In the genomic region with DNA sequence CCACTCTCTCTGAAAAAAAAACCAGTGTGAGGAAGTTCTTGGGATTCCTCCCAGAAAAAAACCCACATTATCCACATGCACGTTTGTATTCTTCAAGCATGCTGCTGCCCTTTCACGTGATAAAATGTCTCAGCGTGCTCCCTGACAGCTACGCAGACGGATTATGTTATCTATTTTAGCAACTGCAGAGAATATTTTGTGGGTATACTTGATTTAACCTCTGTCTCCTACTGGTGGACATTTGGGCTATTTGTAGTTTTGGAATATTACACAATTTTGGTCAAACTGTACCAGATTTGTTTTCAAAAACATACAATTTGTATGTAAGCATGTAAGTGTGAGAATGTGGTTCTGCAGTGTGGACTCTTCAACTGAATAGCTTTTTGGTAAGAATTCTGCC, we compare ENCODE assay signal across 9 cellular contexts. TPM values are rescaled to one million over a fixed set of nuclear protein-coding genes. Genes with fewer than 3 reads are reported as not detected.
A peak's percentile ranks its signal among the peaks of the same experiment; 100 is the strongest.
DNase-seq lines count a peak whose midpoint lies in the region; ATAC-seq, FAIRE-seq and TF ChIP-seq lines count a peak whose summit lies in the region.
"Had no signal": no experiment of that assay in that cellular context is flagged by ENCODE, and none has a peak within 500 bp of the region (broad histone marks: within the 10 kb centered on the region; RNA-seq: fewer than 3 reads in every experiment).

No MANE protein-coding gene starts in this region.

- no peaks in the 10 kb centered on the region for H3K36me3 ChIP-seq in astrocyte (ENCODE audit: insufficient read depth, low read length)
- H3K36me3 ChIP-seq in suprapubic skin, result no peaks in the 10 kb centered on the region

- no peaks in the 10 kb centered on the region for H3K9me3 Mint-ChIP-seq in activated naive CD4-positive, alpha-beta T cell treated with anti-CD3 and anti-CD28 coated beads, Interleukin-2, amount 50 U/mL, for 24 hours
- H3K9me3 Mint-ChIP-seq in astrocyte (ENCODE audit: unreplicated experiment), result no peaks in the 10 kb centered on the region
- H3K9me3 Mint-ChIP-seq in memory B cell, result no peaks in the 10 kb centered on the region

- peak overlapping the region; percentile 35 for H3K9ac ChIP-seq in astrocyte (ENCODE audit: low read length)

- no peaks in the 10 kb centered on the region for H3K27me3 Mint-ChIP-seq in activated naive CD4-positive, alpha-beta T cell treated with anti-CD3 and anti-CD28 coated beads, Interleukin-2, amount 50 U/mL, for 24 hours
- H3K27me3 Mint-ChIP-seq in astrocyte (ENCODE audit: low read depth, unreplicated experiment), result no peaks in the 10 kb centered on the region
- no peaks in the 10 kb centered on the region for H3K27me3 Mint-ChIP-seq in memory B cell

- no peak overlapping the region for H2AFZ ChIP-seq in astrocyte (ENCODE audit: low read depth, low read length)

- WGBS in suprapubic skin, result 50% methylated on average over 5 of the region's 5 CpGs

- H3K4me1 ChIP-seq in astrocyte (ENCODE audit: insufficient read depth, low read length) (peaks cover 71% of the 10 kb centered on the region), suprapubic skin (peaks cover 94% of the 10 kb centered on the region)

- no peaks in the 10 kb centered on the region for H3K9me3 ChIP-seq in astrocyte (ENCODE audit: insufficient read depth, low read depth, low read length)
- no peaks in the 10 kb centered on the region for H3K9me3 ChIP-seq in suprapubic skin

- H3K4me1 Mint-ChIP-seq in activated naive CD4-positive, alpha-beta T cell treated with anti-CD3 and anti-CD28 coated beads, Interleukin-2, amount 50 U/mL, for 24 hours, result peaks cover 88% of the 10 kb centered on the region
- H3K4me1 Mint-ChIP-seq in astrocyte (ENCODE audit: low read depth, unreplicated experiment) (peaks cover 76% of the 10 kb centered on the region), memory B cell (peaks cover 56% of the 10 kb centered on the region)

- peak overlapping the region; percentile 31 for H3K27ac ChIP-seq in astrocyte (ENCODE audit: low read depth, low read length)
- H3K27ac ChIP-seq in suprapubic skin, result peak overlapping the region; percentile 72

- H3K4me2 ChIP-seq in astrocyte (ENCODE audit: low read length), result peak overlapping the region; percentile 79

- peak overlapping the region; percentile 81 for H3K4me3 Mint-ChIP-seq in activated naive CD4-positive, alpha-beta T cell treated with anti-CD3 and anti-CD28 coated beads, Interleukin-2, amount 50 U/mL, for 24 hours
- H3K4me3 Mint-ChIP-seq in astrocyte (ENCODE audit: unreplicated experiment) (peak overlapping the region; percentile 25), memory B cell (peak overlapping the region; percentile 21)

- ATAC-seq in memory B cell (ENCODE audit: low read depth), result no peak
- no peak for ATAC-seq in GM19463 (IDR thresholded peaks at IDR 0.05; ENCODE audit: unreplicated experiment)
- no peak for ATAC-seq in GM21786 (IDR thresholded peaks at IDR 0.05; ENCODE audit: unreplicated experiment)

- H3K27ac Mint-ChIP-seq in activated naive CD4-positive, alpha-beta T cell treated with anti-CD3 and anti-CD28 coated beads, Interleukin-2, amount 50 U/mL, for 24 hours, result peak overlapping the region; percentile 88
- H3K27ac Mint-ChIP-seq in astrocyte (ENCODE audit: unreplicated experiment) (peak overlapping the region; percentile 84), memory B cell (peak overlapping the region; percentile 8)

- peaks cover 97% of the 10 kb centered on the region for H4K20me1 ChIP-seq in astrocyte (ENCODE audit: insufficient read depth, low read length)

- TF ChIP-seq POLR2A in suprapubic skin (IDR thresholded peaks at IDR 0.05), result no peak

- no peaks in the 10 kb centered on the region for H3K36me3 Mint-ChIP-seq in activated naive CD4-positive, alpha-beta T cell treated with anti-CD3 and anti-CD28 coated beads, Interleukin-2, amount 50 U/mL, for 24 hours
- H3K36me3 Mint-ChIP-seq in astrocyte (ENCODE audit: low read depth, unreplicated experiment), result no peaks in the 10 kb centered on the region
- peaks cover 2% of the 10 kb centered on the region for H3K36me3 Mint-ChIP-seq in memory B cell

- no peak for TF ChIP-seq EP300 in suprapubic skin (IDR thresholded peaks at IDR 0.05)

- peaks cover 100% of the 10 kb centered on the region for H3K79me2 ChIP-seq in astrocyte (ENCODE audit: insufficient read depth, low read length)

- no peak for DNase-seq in activated naive CD4-positive, alpha-beta T cell treated with anti-CD3 and anti-CD28 coated beads, Interleukin-2, amount 50 U/mL, for 16 hours
- DNase-seq in astrocyte (ENCODE audit: low read depth) (peak; percentile 73), memory B cell (ENCODE audit: low spot score in 2 of 2) (no peak), suprapubic skin (ENCODE audit: low spot score in 2 of 2) (no peak), foreskin fibroblast (no peak)
- DNase-seq: NK-92 treated with Interleukin-12 subunit alpha and Interleukin-12 subunit beta, amount 100 ng/mL, for 24 hours had no signal

- TF ChIP-seq CTCF in astrocyte (IDR thresholded peaks at IDR 0.05; ENCODE audit: insufficient read depth, low read depth, low read length) (no peak), suprapubic skin (IDR thresholded peaks at IDR 0.05) (no peak), foreskin fibroblast (IDR thresholded peaks at IDR 0.05; ENCODE audit: low read depth, low read length) (no peak)

- H3K27me3 ChIP-seq in astrocyte (ENCODE audit: insufficient read depth, low read length) (no peaks in the 10 kb centered on the region), suprapubic skin (no peaks in the 10 kb centered on the region)

- H3K4me3 ChIP-seq in astrocyte (ENCODE audit: insufficient read depth, low read depth, low read length) (peak overlapping the region; percentile 2), suprapubic skin (no peak overlapping the region), foreskin fibroblast (ENCODE audit: low read depth in 1 of 2, low read length in 2 of 2) (no peak overlapping the region)

- FAIRE-seq in astrocyte (lab: Jason Lieb, UNC), result no peak

RNA-seq across cellular contexts. Expression of a gene that starts 10.7 kb away (rescaled TPM):
- total RNA-seq in astrocyte, result 260 and 292 TPM in 2 replicates
- total RNA-seq in suprapubic skin, result 100 to 1,000 TPM; 153 to 286 (median 240) TPM

Comparison
In these comparisons a context has a peak if more than half of its experiments do, and no peak if none do; other contexts are left out.
1. H3K27ac Mint-ChIP-seq: peak in every context shown above with its lines; median percentile 88 in activated naive CD4-positive, alpha-beta T cell treated with anti-CD3 and anti-CD28 coated beads, Interleukin-2, amount 50 U/mL, for 24 hours; 84 in astrocyte; 8 in memory B cell.
2. H3K4me3 Mint-ChIP-seq: peak in every context shown above with its lines; median percentile 81 in activated naive CD4-positive, alpha-beta T cell treated with anti-CD3 and anti-CD28 coated beads, Interleukin-2, amount 50 U/mL, for 24 hours; 25 in astrocyte; 21 in memory B cell.